ENCODE assay signal across 30 cellular contexts in the genomic region with DNA sequence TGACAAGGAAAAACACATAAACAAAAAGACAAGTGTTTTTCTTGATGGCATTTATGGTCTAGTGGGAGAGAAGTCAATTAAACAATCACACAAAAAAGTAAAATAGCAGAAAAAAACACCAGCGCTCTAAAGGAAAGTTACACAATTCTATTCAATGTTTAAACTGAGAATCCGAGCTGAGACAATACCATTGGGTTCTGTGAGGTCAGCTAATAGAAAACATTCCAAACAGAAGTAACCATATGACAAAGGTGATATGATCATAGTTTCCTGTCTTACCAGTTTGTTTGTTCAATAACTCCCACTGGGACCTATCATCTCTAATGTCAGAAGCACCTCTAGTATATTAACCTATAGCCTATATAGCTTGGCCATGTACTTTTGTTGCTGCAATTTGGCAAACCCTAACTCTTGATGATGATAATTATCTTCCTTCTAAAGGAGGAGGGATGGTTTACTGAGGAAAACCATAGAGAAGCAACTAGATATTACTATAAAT.
"Had no signal": no experiment of that assay in that cellular context is flagged by ENCODE, and none has a peak within 500 bp of the region (broad histone marks: within the 10 kb centered on the region; RNA-seq: fewer than 3 reads in every experiment).

No MANE protein-coding gene starts in this region.

- H2AFZ ChIP-seq: hepatocyte, neural progenitor cell had no signal

- H3K4me3 ChIP-seq: cardiac muscle cell, hepatocyte, left lung, neural progenitor cell, sigmoid colon, tibial artery had no signal

- H3K9me3 Mint-ChIP-seq: activated CD4-positive, alpha-beta T cell treated with anti-CD3 and anti-CD28 coated beads, Interleukin-2, amount 10 ng/mL, durations not matched to agents 24 days and 14 days; dendritic cell treated with granulocyte-macrophage colony-stimulating factor and Interleukin-4, amounts not matched to agents 40 ng/mL and 50 ng/mL, for 4 days; mesothelial cell of epicardium; neural progenitor cell had no signal

- H3K4me1 ChIP-seq: left lung, neural progenitor cell, sigmoid colon, tibial artery had no signal

- H3K9me3 ChIP-seq: left lung, sigmoid colon, tibial artery had no signal

- FAIRE-seq: endometrium, frontal cortex had no signal

- H3K27me3 Mint-ChIP-seq: activated CD4-positive, alpha-beta memory T cell treated with anti-CD3 and anti-CD28 coated beads, Interleukin-2, amount 10 ng/mL, durations not matched to agents 7 days and 5 days; activated CD4-positive, alpha-beta T cell treated with anti-CD3 and anti-CD28 coated beads, Interleukin-2, amount 10 ng/mL, durations not matched to agents 24 days and 14 days; activated naive CD8-positive, alpha-beta T cell treated with anti-CD3 and anti-CD28 coated beads, Interleukin-2, amount 10 ng/mL, durations not matched to agents 7 days and 5 days; dendritic cell treated with granulocyte-macrophage colony-stimulating factor and Interleukin-4, amounts not matched to agents 40 ng/mL and 50 ng/mL, for 4 days; naive thymus-derived CD8-positive, alpha-beta T cell had no signal

- H3K4me2 ChIP-seq: hepatocyte, neural progenitor cell had no signal

- H3K27ac ChIP-seq: cardiac muscle cell, hepatocyte, left lung, neural progenitor cell, sigmoid colon, tibial artery, VCaP had no signal

- H3K4me3 Mint-ChIP-seq: activated CD4-positive, alpha-beta memory T cell treated with anti-CD3 and anti-CD28 coated beads, Interleukin-2, amount 10 ng/mL, durations not matched to agents 7 days and 5 days; activated CD4-positive, alpha-beta T cell treated with anti-CD3 and anti-CD28 coated beads, Interleukin-2, amount 10 ng/mL, durations not matched to agents 24 days and 14 days; activated naive CD4-positive, alpha-beta T cell treated with anti-CD3 and anti-CD28 coated beads for 36 hours; activated naive CD8-positive, alpha-beta T cell treated with anti-CD3 and anti-CD28 coated beads, Interleukin-2, amount 10 ng/mL, durations not matched to agents 7 days and 5 days; activated T-cell treated with anti-CD3 and anti-CD28 coated beads, Interleukin-2, amount 50 U/mL, for 72 hours; dendritic cell treated with granulocyte-macrophage colony-stimulating factor and Interleukin-4, amounts not matched to agents 40 ng/mL and 50 ng/mL, for 4 days; immature natural killer cell; mesothelial cell of epicardium; naive thymus-derived CD8-positive, alpha-beta T cell; neural progenitor cell; T-helper 2 cell treated with Interferon-gamma antibody and Interleukin-4, amounts not matched to agents 5 μg/mL and 100 μg/mL, for 36 hours had no signal

- H3K36me3 ChIP-seq: cardiac muscle cell, left lung, neural progenitor cell, sigmoid colon, tibial artery had no signal

- H3K4me1 Mint-ChIP-seq: activated CD4-positive, alpha-beta memory T cell treated with anti-CD3 and anti-CD28 coated beads, Interleukin-2, amount 10 ng/mL, durations not matched to agents 7 days and 5 days; activated CD4-positive, alpha-beta T cell treated with anti-CD3 and anti-CD28 coated beads, Interleukin-2, amount 10 ng/mL, durations not matched to agents 24 days and 14 days; activated naive CD8-positive, alpha-beta T cell treated with anti-CD3 and anti-CD28 coated beads, Interleukin-2, amount 10 ng/mL, durations not matched to agents 7 days and 5 days; immature natural killer cell; neural progenitor cell had no signal

- H3K9ac ChIP-seq: neural progenitor cell had no signal

- H3K36me3 Mint-ChIP-seq: activated naive CD8-positive, alpha-beta T cell treated with anti-CD3 and anti-CD28 coated beads, Interleukin-2, amount 10 ng/mL, durations not matched to agents 7 days and 5 days; immature natural killer cell; mesothelial cell of epicardium; naive thymus-derived CD8-positive, alpha-beta T cell; neural progenitor cell had no signal

- H3K27me3 ChIP-seq: cardiac muscle cell, hepatocyte, left lung, neural progenitor cell, sigmoid colon, tibial artery had no signal

- DNase-seq: activated CD4-positive, alpha-beta memory T cell treated with anti-CD3 and anti-CD28 coated beads, Interleukin-2, amount 10 ng/mL, durations not matched to agents 7 days and 5 days; activated CD4-positive, alpha-beta T cell treated with anti-CD3 and anti-CD28 coated beads, Interleukin-2, amount 10 ng/mL, durations not matched to agents 24 days and 14 days; activated effector memory CD4-positive, alpha-beta T cell treated with Interleukin-2 at 50 U/mL for 16 hours; activated naive CD4-positive, alpha-beta T cell treated with anti-CD3 and anti-CD28 coated beads for 36 hours; activated naive CD8-positive, alpha-beta T cell treated with anti-CD3 and anti-CD28 coated beads, Interleukin-2, amount 10 ng/mL, durations not matched to agents 7 days and 5 days; activated T-cell treated with anti-CD3 and anti-CD28 coated beads, Interleukin-2, amount 50 U/mL, for 72 hours; amniotic stem cell; effector CD4-positive, alpha-beta T cell; glutamatergic neuron; immature natural killer cell; kidney glomerular epithelial cell; left lung; naive thymus-derived CD8-positive, alpha-beta T cell; retina; sigmoid colon; stimulated activated CD4-positive, alpha-beta T cell treated with anti-CD3 and anti-CD28 coated beads, Interleukin-4, amount 100 ng/mL, for 1 hour; stimulated activated naive CD8-positive, alpha-beta T cell treated with anti-CD3 and anti-CD28 coated beads, Interleukin-15, Interleukin-2, amounts not matched to agents 100 U/mL and 50 U/mL, for 24 hours; substantia nigra; tibial artery had no signal

- H3K79me2 ChIP-seq: hepatocyte had no signal

- ATAC-seq: activated CD4-positive, CD25-positive, alpha-beta regulatory T cell treated with anti-CD3 and anti-CD28 coated beads, Interleukin-2, amount 50 U/mL, for 24 hours; activated T-cell treated with anti-CD3 and anti-CD28 coated beads, Interleukin-2, amount 50 U/mL, for 72 hours; left lung; naive thymus-derived CD8-positive, alpha-beta T cell; stimulated activated naive CD8-positive, alpha-beta T cell treated with anti-CD3 and anti-CD28 coated beads, Interleukin-15, Interleukin-2, amounts not matched to agents 100 U/mL and 50 U/mL, for 24 hours had no signal

- H3K27ac Mint-ChIP-seq: activated CD4-positive, alpha-beta memory T cell treated with anti-CD3 and anti-CD28 coated beads, Interleukin-2, amount 10 ng/mL, durations not matched to agents 7 days and 5 days; activated CD4-positive, alpha-beta T cell treated with anti-CD3 and anti-CD28 coated beads, Interleukin-2, amount 10 ng/mL, durations not matched to agents 24 days and 14 days; activated naive CD4-positive, alpha-beta T cell treated with anti-CD3 and anti-CD28 coated beads for 36 hours; activated naive CD8-positive, alpha-beta T cell treated with anti-CD3 and anti-CD28 coated beads, Interleukin-2, amount 10 ng/mL, durations not matched to agents 7 days and 5 days; activated T-cell treated with anti-CD3 and anti-CD28 coated beads, Interleukin-2, amount 50 U/mL, for 72 hours; dendritic cell treated with granulocyte-macrophage colony-stimulating factor and Interleukin-4, amounts not matched to agents 40 ng/mL and 50 ng/mL, for 4 days; immature natural killer cell; mesothelial cell of epicardium; naive thymus-derived CD8-positive, alpha-beta T cell; neural progenitor cell; progenitor cell of endocrine pancreas; T-helper 2 cell treated with Interferon-gamma antibody and Interleukin-4, amounts not matched to agents 5 μg/mL and 100 μg/mL, for 36 hours had no signal
